In the genomic region with DNA sequence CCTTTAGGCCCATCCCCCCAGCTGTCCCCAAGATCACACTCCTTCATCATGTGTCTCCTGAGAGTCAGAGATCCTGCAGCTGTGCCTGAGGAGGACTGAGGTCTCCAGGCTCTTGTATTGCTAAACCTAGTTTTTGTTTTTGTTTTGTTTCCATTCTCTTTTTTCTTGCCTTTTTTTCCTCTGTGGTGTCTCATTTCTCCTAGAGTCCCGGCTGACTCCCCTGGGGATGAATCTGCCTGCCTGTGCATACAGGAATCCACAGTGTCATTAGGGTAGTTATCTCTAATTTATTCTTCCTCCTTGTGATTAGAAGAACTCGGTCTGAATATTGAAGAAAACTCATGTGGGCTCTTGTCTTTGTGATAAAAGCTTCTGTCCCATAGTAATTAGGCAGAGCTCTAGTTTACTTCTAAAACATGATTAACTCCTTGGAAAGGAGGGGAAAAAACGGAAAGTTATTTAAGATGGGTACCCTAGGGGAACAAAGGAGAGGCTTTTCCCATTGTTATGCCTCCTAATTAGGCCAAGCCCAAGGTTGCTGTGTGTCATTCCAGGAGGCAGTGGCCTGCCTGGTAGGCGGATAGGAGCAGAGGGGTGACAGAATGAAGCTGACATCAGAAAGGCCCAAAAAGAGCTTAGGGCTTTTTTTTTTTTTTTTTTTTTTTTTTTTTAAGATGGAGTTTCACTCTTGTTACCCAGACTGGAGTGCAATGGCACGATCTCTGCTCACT, we compare ENCODE assay signal across 2 cellular contexts.
TF ChIP-seq lines count a peak whose summit lies in the region.

No MANE protein-coding gene starts in this region.

TF ChIP-seq in A549, 52 proteins besides CTCF, POLR2A, EP300 and RAD21:
- no peak for TF ChIP-seq KDM1A (IDR thresholded peaks at IDR 0.05; ENCODE audit: low read depth)
- TF ChIP-seq, protein P1, sequence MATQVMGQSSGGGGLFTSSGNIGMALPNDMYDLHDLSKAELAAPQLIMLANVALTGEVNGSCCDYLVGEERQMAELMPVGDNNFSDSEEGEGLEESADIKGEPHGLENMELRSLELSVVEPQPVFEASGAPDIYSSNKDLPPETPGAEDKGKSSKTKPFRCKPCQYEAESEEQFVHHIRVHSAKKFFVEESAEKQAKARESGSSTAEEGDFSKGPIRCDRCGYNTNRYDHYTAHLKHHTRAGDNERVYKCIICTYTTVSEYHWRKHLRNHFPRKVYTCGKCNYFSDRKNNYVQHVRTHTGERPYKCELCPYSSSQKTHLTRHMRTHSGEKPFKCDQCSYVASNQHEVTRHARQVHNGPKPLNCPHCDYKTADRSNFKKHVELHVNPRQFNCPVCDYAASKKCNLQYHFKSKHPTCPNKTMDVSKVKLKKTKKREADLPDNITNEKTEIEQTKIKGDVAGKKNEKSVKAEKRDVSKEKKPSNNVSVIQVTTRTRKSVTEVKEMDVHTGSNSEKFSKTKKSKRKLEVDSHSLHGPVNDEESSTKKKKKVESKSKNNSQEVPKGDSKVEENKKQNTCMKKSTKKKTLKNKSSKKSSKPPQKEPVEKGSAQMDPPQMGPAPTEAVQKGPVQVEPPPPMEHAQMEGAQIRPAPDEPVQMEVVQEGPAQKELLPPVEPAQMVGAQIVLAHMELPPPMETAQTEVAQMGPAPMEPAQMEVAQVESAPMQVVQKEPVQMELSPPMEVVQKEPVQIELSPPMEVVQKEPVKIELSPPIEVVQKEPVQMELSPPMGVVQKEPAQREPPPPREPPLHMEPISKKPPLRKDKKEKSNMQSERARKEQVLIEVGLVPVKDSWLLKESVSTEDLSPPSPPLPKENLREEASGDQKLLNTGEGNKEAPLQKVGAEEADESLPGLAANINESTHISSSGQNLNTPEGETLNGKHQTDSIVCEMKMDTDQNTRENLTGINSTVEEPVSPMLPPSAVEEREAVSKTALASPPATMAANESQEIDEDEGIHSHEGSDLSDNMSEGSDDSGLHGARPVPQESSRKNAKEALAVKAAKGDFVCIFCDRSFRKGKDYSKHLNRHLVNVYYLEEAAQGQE (IDR thresholded peaks at IDR 0.05), result no peak
- TF ChIP-seq ZFP36 (IDR thresholded peaks at IDR 0.05; ENCODE audit: borderline replicate concordance, partially characterized antibody), result no peak
- TF ChIP-seq, protein P2, sequence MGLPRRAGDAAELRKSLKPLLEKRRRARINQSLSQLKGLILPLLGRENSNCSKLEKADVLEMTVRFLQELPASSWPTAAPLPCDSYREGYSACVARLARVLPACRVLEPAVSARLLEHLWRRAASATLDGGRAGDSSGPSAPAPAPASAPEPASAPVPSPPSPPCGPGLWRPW (IDR thresholded peaks at IDR 0.05), result no peak
- TF ChIP-seq EHMT2 (IDR thresholded peaks at IDR 0.05; ENCODE audit: low read depth), result no peak
- TF ChIP-seq ESRRA (IDR thresholded peaks at IDR 0.05; ENCODE audit: borderline replicate concordance, low read length), result no peak
- TF ChIP-seq, protein P3, sequence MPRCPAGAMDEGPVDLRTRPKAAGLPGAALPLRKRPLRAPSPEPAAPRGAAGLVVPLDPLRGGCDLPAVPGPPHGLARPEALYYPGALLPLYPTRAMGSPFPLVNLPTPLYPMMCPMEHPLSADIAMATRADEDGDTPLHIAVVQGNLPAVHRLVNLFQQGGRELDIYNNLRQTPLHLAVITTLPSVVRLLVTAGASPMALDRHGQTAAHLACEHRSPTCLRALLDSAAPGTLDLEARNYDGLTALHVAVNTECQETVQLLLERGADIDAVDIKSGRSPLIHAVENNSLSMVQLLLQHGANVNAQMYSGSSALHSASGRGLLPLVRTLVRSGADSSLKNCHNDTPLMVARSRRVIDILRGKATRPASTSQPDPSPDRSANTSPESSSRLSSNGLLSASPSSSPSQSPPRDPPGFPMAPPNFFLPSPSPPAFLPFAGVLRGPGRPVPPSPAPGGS (IDR thresholded peaks at IDR 0.05), result no peak
- TF ChIP-seq CBX2 (IDR thresholded peaks at IDR 0.05; ENCODE audit: borderline replicate concordance, low read depth), result no peak
- TF ChIP-seq SREBF2 (IDR thresholded peaks at IDR 0.05), result no peak
- TF ChIP-seq PHF8 (IDR thresholded peaks at IDR 0.05; ENCODE audit: borderline replicate concordance, low read depth), result no peak
- TF ChIP-seq CEBPB (IDR thresholded peaks at IDR 0.05), result no peak
- TF ChIP-seq, protein P4, sequence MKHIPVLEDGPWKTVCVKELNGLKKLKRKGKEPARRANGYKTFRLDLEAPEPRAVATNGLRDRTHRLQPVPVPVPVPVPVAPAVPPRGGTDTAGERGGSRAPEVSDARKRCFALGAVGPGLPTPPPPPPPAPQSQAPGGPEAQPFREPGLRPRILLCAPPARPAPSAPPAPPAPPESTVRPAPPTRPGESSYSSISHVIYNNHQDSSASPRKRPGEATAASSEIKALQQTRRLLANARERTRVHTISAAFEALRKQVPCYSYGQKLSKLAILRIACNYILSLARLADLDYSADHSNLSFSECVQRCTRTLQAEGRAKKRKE (CRISPR knock-in tag; IDR thresholded peaks at IDR 0.05; ENCODE audit: low read depth), result no peak
- TF ChIP-seq, protein P5, sequence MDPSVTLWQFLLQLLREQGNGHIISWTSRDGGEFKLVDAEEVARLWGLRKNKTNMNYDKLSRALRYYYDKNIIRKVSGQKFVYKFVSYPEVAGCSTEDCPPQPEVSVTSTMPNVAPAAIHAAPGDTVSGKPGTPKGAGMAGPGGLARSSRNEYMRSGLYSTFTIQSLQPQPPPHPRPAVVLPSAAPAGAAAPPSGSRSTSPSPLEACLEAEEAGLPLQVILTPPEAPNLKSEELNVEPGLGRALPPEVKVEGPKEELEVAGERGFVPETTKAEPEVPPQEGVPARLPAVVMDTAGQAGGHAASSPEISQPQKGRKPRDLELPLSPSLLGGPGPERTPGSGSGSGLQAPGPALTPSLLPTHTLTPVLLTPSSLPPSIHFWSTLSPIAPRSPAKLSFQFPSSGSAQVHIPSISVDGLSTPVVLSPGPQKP (IDR thresholded peaks at IDR 0.05; ENCODE audit: low read depth, low read length), result no peak
- TF ChIP-seq CHD4 (IDR thresholded peaks at IDR 0.05; ENCODE audit: borderline replicate concordance), result no peak
- TF ChIP-seq FOSB (CRISPR knock-in tag; IDR thresholded peaks at IDR 0.05), result no peak
- TF ChIP-seq CBX8 (IDR thresholded peaks at IDR 0.05), result no peak

TF ChIP-seq in IMR-90, 13 proteins besides CTCF, POLR2A, EP300 and RAD21:
- TF ChIP-seq RCOR1 (IDR thresholded peaks at IDR 0.05; ENCODE audit: insufficient replicate concordance, low read length) (no peak), MAFK (IDR thresholded peaks at IDR 0.05; ENCODE audit: low read depth, low read length) (no peak), MXI1 (IDR thresholded peaks at IDR 0.05; ENCODE audit: borderline replicate concordance, low read depth, low read length) (no peak), FOS (IDR thresholded peaks at IDR 0.05; ENCODE audit: low read depth, low read length) (no peak), MAZ (IDR thresholded peaks at IDR 0.05; ENCODE audit: borderline replicate concordance, low read depth, low read length) (no peak), BHLHE40 (IDR thresholded peaks at IDR 0.05; ENCODE audit: low read depth, low read length) (no peak), RFX5 (IDR thresholded peaks at IDR 0.05; ENCODE audit: low read depth, low read length) (no peak), SMC3 (IDR thresholded peaks at IDR 0.05; ENCODE audit: low read depth, low read length) (no peak), CHD1 (IDR thresholded peaks at IDR 0.05; ENCODE audit: low read depth, low read length) (no peak), CEBPB (IDR thresholded peaks at IDR 0.05; ENCODE audit: low read depth, low read length) (no peak), NFE2L2 (IDR thresholded peaks at IDR 0.05; ENCODE audit: low read depth, low read length) (no peak)
- TF ChIP-seq, protein P6, sequence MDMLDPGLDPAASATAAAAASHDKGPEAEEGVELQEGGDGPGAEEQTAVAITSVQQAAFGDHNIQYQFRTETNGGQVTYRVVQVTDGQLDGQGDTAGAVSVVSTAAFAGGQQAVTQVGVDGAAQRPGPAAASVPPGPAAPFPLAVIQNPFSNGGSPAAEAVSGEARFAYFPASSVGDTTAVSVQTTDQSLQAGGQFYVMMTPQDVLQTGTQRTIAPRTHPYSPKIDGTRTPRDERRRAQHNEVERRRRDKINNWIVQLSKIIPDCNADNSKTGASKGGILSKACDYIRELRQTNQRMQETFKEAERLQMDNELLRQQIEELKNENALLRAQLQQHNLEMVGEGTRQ (IDR thresholded peaks at IDR 0.05; ENCODE audit: low read depth, low read length), result no peak
- TF ChIP-seq, protein P5 (IDR thresholded peaks at IDR 0.05; ENCODE audit: borderline replicate concordance, low read depth, low read length), result no peak
TF ChIP-seq in IMR-90: peak in this region for 0.
